ENCODE assay signal across 8 cellular contexts in the genomic region with DNA sequence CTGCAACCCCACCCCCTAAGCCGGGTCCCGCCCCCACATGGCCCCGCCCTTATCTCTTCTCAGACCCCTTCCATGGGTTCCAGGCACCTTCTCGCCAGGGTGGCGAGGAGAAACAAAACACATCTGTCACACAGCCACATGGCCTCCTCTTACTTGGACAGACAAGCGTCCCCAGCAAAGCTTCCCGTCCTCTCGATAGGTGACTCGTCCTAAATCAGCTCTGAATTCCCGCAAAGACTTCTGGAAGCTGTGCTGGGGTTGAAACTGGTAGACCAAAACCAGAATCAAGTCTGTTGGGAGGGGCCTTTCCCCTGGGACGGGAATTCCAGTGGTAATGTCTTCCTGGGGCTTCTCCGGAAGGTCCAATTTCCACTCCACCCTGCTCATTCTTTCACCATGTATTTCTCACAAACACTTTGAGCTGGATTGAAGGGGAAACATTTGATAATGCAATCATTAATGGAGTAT. TPM values are rescaled to one million over a fixed set of nuclear protein-coding genes. Genes with fewer than 3 reads are reported as not detected.
DNase-seq lines count a peak whose midpoint lies in the region; ATAC-seq and TF ChIP-seq lines count a peak whose summit lies in the region.

No MANE protein-coding gene starts in this region.

- ATAC-seq in GM19328 (IDR thresholded peaks at IDR 0.05; ENCODE audit: unreplicated experiment), result no peak

- H3K9me3 Mint-ChIP-seq in CD14-positive monocyte, result peaks cover 0 to 2% (median 0%) of the 10 kb centered on the region in 7 donors
- no peaks in the 10 kb centered on the region for H3K9me3 Mint-ChIP-seq in mesothelial cell of epicardium

- H3K4me1 Mint-ChIP-seq in CD14-positive monocyte (peaks cover 35% of the 10 kb centered on the region), mesothelial cell of epicardium (peaks cover 40% of the 10 kb centered on the region)

- TF ChIP-seq EP300 in Ishikawa (IDR thresholded peaks at IDR 0.05; ENCODE audit: borderline replicate concordance), result no peak

- H3K4me3 Mint-ChIP-seq in CD14-positive monocyte, result peak overlapping the region; percentile 92 to 95
- peak overlapping the region; percentile 94 for H3K4me3 Mint-ChIP-seq in mesothelial cell of epicardium

- H3K27ac ChIP-seq in vagina, result peak overlapping the region; percentile 93

- no peak for TF ChIP-seq RAD21 in Ishikawa (IDR thresholded peaks at IDR 0.05; ENCODE audit: low read depth)

- peak overlapping the region in 6 of 7 donors; percentile 38 to 89 (median 80) for H3K27ac Mint-ChIP-seq in CD14-positive monocyte
- H3K27ac Mint-ChIP-seq in mesothelial cell of epicardium, result peak overlapping the region; percentile 99

- H3K27me3 ChIP-seq in vagina, result no peaks in the 10 kb centered on the region

- H3K4me3 ChIP-seq in cardiac fibroblast (replicated peaks in 1 of 2; ENCODE audit: low read depth in 2 of 2, low read length in 2 of 2), result peak overlapping the region; percentile 3 to 50
- peak overlapping the region; percentile 89 to 95 for H3K4me3 ChIP-seq in vagina

- intact Hi-C loops in CD14-positive monocyte (cut with micrococcal nuclease) (loop anchor here in 1 of 2 donors (5.0 to 10.0 kb wide), 2 partner anchors 81 to 101 kb away; partner anchors contain the start of genes ABITRAM, ELP1 and TMEM245), vagina (cut with DNase I) (loop anchor here (2.0 kb wide), 1 partner anchor 105 kb away; the partner anchor contains the start of gene TMEM245)

- H3K36me3 Mint-ChIP-seq in CD14-positive monocyte, result peaks cover 3% of the 10 kb centered on the region in 2 donors
- no peaks in the 10 kb centered on the region for H3K36me3 Mint-ChIP-seq in mesothelial cell of epicardium

- H3K9me3 ChIP-seq in vagina, result no peaks in the 10 kb centered on the region

- TF ChIP-seq CTCF in CD14-positive monocyte (IDR thresholded peaks at IDR 0.05), result no peak
- no peak for TF ChIP-seq CTCF in cardiac fibroblast (IDR thresholded peaks at IDR 0.05; ENCODE audit: low read depth, low read length)
- no peak for TF ChIP-seq CTCF in mesothelial cell of epicardium (IDR thresholded peaks at IDR 0.05; ENCODE audit: unreplicated experiment)
- peak in 1 of 3 experiments; percentile 24 for TF ChIP-seq CTCF in vagina (IDR thresholded peaks at IDR 0.05)

- H3K4me1 ChIP-seq in vagina, result peaks cover 26% of the 10 kb centered on the region

- no peak for TF ChIP-seq POLR2A in vagina (IDR thresholded peaks at IDR 0.05)

- DNase-seq in CD14-positive monocyte (ENCODE audit: low spot score), result no peak
- DNase-seq in cardiac fibroblast (ENCODE audit: low read depth in 2 of 2), result peak; percentile 66 to 72
- no peak for DNase-seq in mesothelial cell of epicardium (ENCODE audit: low spot score in 2 of 2, unreplicated experiment in 2 of 2)
- DNase-seq in vagina (ENCODE audit: extremely low spot score in 2 of 2), result peak in 1 of 2 donors; percentile 95
- no peak for DNase-seq in activated CD4-positive, CD25-positive, alpha-beta regulatory T cell treated with anti-CD3 and anti-CD28 coated beads, Interleukin-2, amount 50 U/mL, for 72 hours
- no peak for DNase-seq in iPS-NIHi11 (ENCODE audit: low spot score)

- H3K27me3 Mint-ChIP-seq in CD14-positive monocyte (ENCODE audit: low read depth in 3 of 3), result peaks cover 6 to 9% (median 8%) of the 10 kb centered on the region in 3 donors
- H3K27me3 Mint-ChIP-seq in mesothelial cell of epicardium (ENCODE audit: low read depth), result no peaks in the 10 kb centered on the region

- no peaks in the 10 kb centered on the region for H3K36me3 ChIP-seq in vagina

TF ChIP-seq in Ishikawa, 13 proteins besides CTCF, POLR2A, EP300 and RAD21:
- TF ChIP-seq ZBTB7A (IDR thresholded peaks at IDR 0.05; ENCODE audit: low read depth) (no peak; the same call in none of the 2 replicates), FOXM1 (IDR thresholded peaks at IDR 0.05; ENCODE audit: borderline replicate concordance, low read depth) (no peak), EGR1 (IDR thresholded peaks at IDR 0.05) (0 out of 2 replicates have a peak, but pooled peaks have one; percentile 25), CEBPB (IDR thresholded peaks at IDR 0.05) (0 out of 2 replicates have a peak, but pooled peaks have one; percentile 1), TEAD4 (IDR thresholded peaks at IDR 0.05) (peak; percentile 10; the same call in 1 of the 2 replicates), YY1 (IDR thresholded peaks at IDR 0.05; ENCODE audit: low read depth) (no peak), CREB1 (IDR thresholded peaks at IDR 0.05; ENCODE audit: low read depth) (no peak), TCF12 (IDR thresholded peaks at IDR 0.05; ENCODE audit: low read depth) (no peak), MAX (IDR thresholded peaks at IDR 0.05) (peak; percentile 42; the same call in 1 of the 2 replicates), TAF1 (IDR thresholded peaks at IDR 0.05; ENCODE audit: low read depth) (no peak), NFIC (IDR thresholded peaks at IDR 0.05) (no peak)
- TF ChIP-seq, protein P1, sequence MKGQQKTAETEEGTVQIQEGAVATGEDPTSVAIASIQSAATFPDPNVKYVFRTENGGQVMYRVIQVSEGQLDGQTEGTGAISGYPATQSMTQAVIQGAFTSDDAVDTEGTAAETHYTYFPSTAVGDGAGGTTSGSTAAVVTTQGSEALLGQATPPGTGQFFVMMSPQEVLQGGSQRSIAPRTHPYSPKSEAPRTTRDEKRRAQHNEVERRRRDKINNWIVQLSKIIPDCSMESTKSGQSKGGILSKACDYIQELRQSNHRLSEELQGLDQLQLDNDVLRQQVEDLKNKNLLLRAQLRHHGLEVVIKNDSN (IDR thresholded peaks at IDR 0.05), result no peak
- TF ChIP-seq, protein P2, sequence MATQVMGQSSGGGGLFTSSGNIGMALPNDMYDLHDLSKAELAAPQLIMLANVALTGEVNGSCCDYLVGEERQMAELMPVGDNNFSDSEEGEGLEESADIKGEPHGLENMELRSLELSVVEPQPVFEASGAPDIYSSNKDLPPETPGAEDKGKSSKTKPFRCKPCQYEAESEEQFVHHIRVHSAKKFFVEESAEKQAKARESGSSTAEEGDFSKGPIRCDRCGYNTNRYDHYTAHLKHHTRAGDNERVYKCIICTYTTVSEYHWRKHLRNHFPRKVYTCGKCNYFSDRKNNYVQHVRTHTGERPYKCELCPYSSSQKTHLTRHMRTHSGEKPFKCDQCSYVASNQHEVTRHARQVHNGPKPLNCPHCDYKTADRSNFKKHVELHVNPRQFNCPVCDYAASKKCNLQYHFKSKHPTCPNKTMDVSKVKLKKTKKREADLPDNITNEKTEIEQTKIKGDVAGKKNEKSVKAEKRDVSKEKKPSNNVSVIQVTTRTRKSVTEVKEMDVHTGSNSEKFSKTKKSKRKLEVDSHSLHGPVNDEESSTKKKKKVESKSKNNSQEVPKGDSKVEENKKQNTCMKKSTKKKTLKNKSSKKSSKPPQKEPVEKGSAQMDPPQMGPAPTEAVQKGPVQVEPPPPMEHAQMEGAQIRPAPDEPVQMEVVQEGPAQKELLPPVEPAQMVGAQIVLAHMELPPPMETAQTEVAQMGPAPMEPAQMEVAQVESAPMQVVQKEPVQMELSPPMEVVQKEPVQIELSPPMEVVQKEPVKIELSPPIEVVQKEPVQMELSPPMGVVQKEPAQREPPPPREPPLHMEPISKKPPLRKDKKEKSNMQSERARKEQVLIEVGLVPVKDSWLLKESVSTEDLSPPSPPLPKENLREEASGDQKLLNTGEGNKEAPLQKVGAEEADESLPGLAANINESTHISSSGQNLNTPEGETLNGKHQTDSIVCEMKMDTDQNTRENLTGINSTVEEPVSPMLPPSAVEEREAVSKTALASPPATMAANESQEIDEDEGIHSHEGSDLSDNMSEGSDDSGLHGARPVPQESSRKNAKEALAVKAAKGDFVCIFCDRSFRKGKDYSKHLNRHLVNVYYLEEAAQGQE (IDR thresholded peaks at IDR 0.05; ENCODE audit: low read depth), result no peak

RNA-seq across cellular contexts. Expression of gene CTNNAL1, which starts 0.4 kb away (rescaled TPM):
- polyA plus RNA-seq in CD14-positive monocyte, result under 1 TPM; 0.10 to 0.39 TPM
- 26.7 to 28.1 TPM (median 27.9 TPM) in 3 replicates for total RNA-seq in mesothelial cell of epicardium
- total RNA-seq in vagina, result 18.2 TPM

Comparison
In these comparisons a context has a peak if more than half of its experiments do, and no peak if none do; other contexts are left out.
1. DNase-seq: peak in cardiac fibroblast (2 of 2); none in CD14-positive monocyte (single experiment), mesothelial cell of epicardium (0 of 2), activated CD4-positive, CD25-positive, alpha-beta regulatory T cell treated with anti-CD3 and anti-CD28 coated beads, Interleukin-2, amount 50 U/mL, for 72 hours (single experiment) and iPS-NIHi11 (single experiment).